ENCODE assay signal across 18 cellular contexts in genomic region chr3:183259621-183260020, GRCh38. TPM values are rescaled to one million over a fixed set of nuclear protein-coding genes. Genes with fewer than 3 reads are reported as not detected.
DNase-seq lines count a peak whose midpoint lies in the region; ATAC-seq and TF ChIP-seq lines count a peak whose summit lies in the region.
"Had no signal": no experiment of that assay in that cellular context is flagged by ENCODE, and none has a peak within 500 bp of the region (broad histone marks: within the 10 kb centered on the region; RNA-seq: fewer than 3 reads in every experiment).

No MANE protein-coding gene starts in this region.

- H3K9ac ChIP-seq in skeletal muscle satellite cell (ENCODE audit: low read depth, low read length) = no peak overlapping the region

- no peak for TF ChIP-seq POLR2A in Peyer's patch (IDR thresholded peaks at IDR 0.05)

- intact Hi-C loops in left lung (cut with DNase I) = no loop called here

- H3K9me3 ChIP-seq in Peyer's patch = no peaks in the 10 kb centered on the region
- no peaks in the 10 kb centered on the region for H3K9me3 ChIP-seq in left lung
- H3K9me3 ChIP-seq in skeletal muscle satellite cell (replicated peaks; ENCODE audit: low read length) = no peaks in the 10 kb centered on the region

- no peaks in the 10 kb centered on the region for H3K36me3 ChIP-seq in Peyer's patch
- no peaks in the 10 kb centered on the region for H3K36me3 ChIP-seq in left lung
- H3K36me3 ChIP-seq in skeletal muscle satellite cell (ENCODE audit: insufficient read depth, low read length) = peaks cover 6% of the 10 kb centered on the region

- peaks cover 0 to 50% (median 5%) of the 10 kb centered on the region in 4 donors for H3K4me1 ChIP-seq in Peyer's patch
- H3K4me1 ChIP-seq in left lung = peaks cover 14 to 90% of the 10 kb centered on the region in 2 donors
- H3K4me1 ChIP-seq in skeletal muscle satellite cell (ENCODE audit: control insufficient read depth, insufficient read depth, low read length) = peaks cover 45% of the 10 kb centered on the region

- CTCF ChIA-PET in GM10248 (lab: Yijun Ruan, JAX) = no interaction called here

- POLR2A ChIA-PET in GM10248 (lab: Yijun Ruan, JAX) = no interaction called here

- peak overlapping the region; percentile 92 for H3K27ac ChIP-seq in HL-60 (replicated peaks)
- H3K27ac ChIP-seq in Peyer's patch = peak overlapping the region in 3 of 4 donors; percentile 36 to 74 (median 46)
- peak overlapping the region; percentile 40 to 88 for H3K27ac ChIP-seq in left lung

- no peak for TF ChIP-seq CTCF in HL-60 (IDR thresholded peaks at IDR 0.05; ENCODE audit: insufficient read depth, low read length)
- no peak for TF ChIP-seq CTCF in Peyer's patch (IDR thresholded peaks at IDR 0.05)
- no peak for TF ChIP-seq CTCF in left lung (IDR thresholded peaks at IDR 0.05)
- TF ChIP-seq CTCF in GM10248 (IDR thresholded peaks at IDR 0.05; ENCODE audit: control extremely low read depth, extremely low read depth, low read depth, missing control alignments) = no peak

- no peaks in the 10 kb centered on the region for H3K27me3 ChIP-seq in HL-60 (ENCODE audit: insufficient read depth, poor library complexity, severe bottlenecking)
- H3K27me3 ChIP-seq in Peyer's patch = no peaks in the 10 kb centered on the region
- H3K27me3 ChIP-seq in left lung = no peaks in the 10 kb centered on the region
- H3K27me3 ChIP-seq in skeletal muscle satellite cell (ENCODE audit: control insufficient read depth, insufficient read depth, low read length) = no peaks in the 10 kb centered on the region

- H3K4me2 ChIP-seq in skeletal muscle satellite cell (ENCODE audit: low read length) = peak overlapping the region; percentile 32

- no peak for DNase-seq in HL-60 (ENCODE audit: low read depth in 1 of 2, low spot score in 1 of 2)
- DNase-seq in Peyer's patch = no peak
- DNase-seq in left lung = no peak
- DNase-seq in GM10248 (ENCODE audit: extremely low spot score) = no peak
- DNase-seq: activated CD4-positive, alpha-beta T cell treated with anti-CD3 and anti-CD28 coated beads for 48 hours; activated T-cell treated with anti-CD3 and anti-CD28 coated beads, Interleukin-2, amount 50 U/mL, for 48 hours; aorta; CD4-positive, alpha-beta memory T cell; mesenchymal stem cell; NCI-H1436; NCI-H526; stimulated activated CD4-positive, alpha-beta T cell treated with anti-CD3 and anti-CD28 coated beads, Interleukin-2, amount 100 ng/mL, for 24 hours; stimulated activated CD8-positive, alpha-beta memory T cell treated with anti-CD3 and anti-CD28 coated beads, Interleukin-4, amount 100 ng/mL, for 48 hours had no signal

- H3K4me3 ChIP-seq in HL-60 (replicated peaks; ENCODE audit: insufficient read depth, low read length) (no peak overlapping the region), Peyer's patch (no peak overlapping the region), left lung (no peak overlapping the region), skeletal muscle satellite cell (ENCODE audit: low read length) (no peak overlapping the region)

- no peak for ATAC-seq in left lung
- no peak for ATAC-seq in GM19023 (IDR thresholded peaks at IDR 0.05; ENCODE audit: unreplicated experiment)
- ATAC-seq in HG03025 (IDR thresholded peaks at IDR 0.05; ENCODE audit: low FRiP score, unreplicated experiment) = no peak
- ATAC-seq: HepG2, Panc1 had no signal

RNA-seq across cellular contexts. Expression of gene B3GNT5, which starts 6.6 kb away (rescaled TPM):
- total RNA-seq in Peyer's patch (10 to 100 TPM; 15.7 to 66.2 (median 42.2) TPM), left lung (10 to 100 TPM; 21.7 to 45.2 TPM)
- total RNA-seq in skeletal muscle satellite cell (2012; rRNA removed) = 32.1 and 33.0 TPM in 2 replicates
- total RNA-seq: HepG2 had no signal
